Comparison of ENCODE assay signal across 9 cellular contexts in genomic region chr2:226477221-226478120, GRCh38.
A peak's percentile ranks its signal among the peaks of the same experiment; 100 is the strongest.
DNase-seq lines count a peak whose midpoint lies in the region; ATAC-seq, FAIRE-seq and TF ChIP-seq lines count a peak whose summit lies in the region.
"Had no signal": no experiment of that assay in that cellular context is flagged by ENCODE, and none has a peak within 500 bp of the region (broad histone marks: within the 10 kb centered on the region; RNA-seq: fewer than 3 reads in every experiment).

No MANE protein-coding gene starts in this region.

- TF ChIP-seq EP300 in gastroesophageal sphincter (IDR thresholded peaks at IDR 0.05) = no peak

- no peaks in the 10 kb centered on the region for H3K4me1 Mint-ChIP-seq in stimulated activated naive CD8-positive, alpha-beta T cell treated with anti-CD3 and anti-CD28 coated beads, Interleukin-15, amount 100 ng/mL, for 72 hours

- H3K27ac ChIP-seq in gastroesophageal sphincter = peak overlapping the region; percentile 0 to 76 (median 57)
- H3K27ac ChIP-seq in osteoblast (ENCODE audit: low read depth, low read length) = peak overlapping the region; percentile 90
- H3K27ac ChIP-seq in uterus = peak overlapping the region; percentile 64 to 79
- H3K27ac ChIP-seq: VCaP had no signal

- H3K27me3 ChIP-seq in gastroesophageal sphincter (no peaks in the 10 kb centered on the region), osteoblast (ENCODE audit: insufficient read depth, low read length) (no peaks in the 10 kb centered on the region), uterus (no peaks in the 10 kb centered on the region)

- peaks cover 26% of the 10 kb centered on the region for H3K27me3 Mint-ChIP-seq in stimulated activated naive CD8-positive, alpha-beta T cell treated with anti-CD3 and anti-CD28 coated beads, Interleukin-15, amount 100 ng/mL, for 72 hours

- ATAC-seq in gastroesophageal sphincter (peak; percentile 57), GM21723 (IDR thresholded peaks at IDR 0.05; ENCODE audit: unreplicated experiment) (no peak)
- no peak for ATAC-seq in stimulated activated naive CD8-positive, alpha-beta T cell treated with anti-CD3 and anti-CD28 coated beads, Interleukin-15, amount 100 ng/mL, for 72 hours

- peaks cover 0 to 6% of the 10 kb centered on the region in 2 donors for H3K9me3 Mint-ChIP-seq in stimulated activated naive CD8-positive, alpha-beta T cell treated with anti-CD3 and anti-CD28 coated beads, Interleukin-15, amount 100 ng/mL, for 72 hours
- H3K9me3 Mint-ChIP-seq: activated T-cell treated with anti-CD3 and anti-CD28 coated beads, Interleukin-2, amount 50 U/mL, for 24 hours had no signal

- FAIRE-seq in TTC549 (lab: Jason Lieb, UNC) = peak; percentile 93

- H3K4me3 Mint-ChIP-seq in stimulated activated naive CD8-positive, alpha-beta T cell treated with anti-CD3 and anti-CD28 coated beads, Interleukin-15, amount 100 ng/mL, for 72 hours = no peak overlapping the region
- H3K4me3 Mint-ChIP-seq: activated T-cell treated with anti-CD3 and anti-CD28 coated beads, Interleukin-2, amount 50 U/mL, for 24 hours had no signal

- TF ChIP-seq CTCF in gastroesophageal sphincter (IDR thresholded peaks at IDR 0.05) = no peak
- no peak for TF ChIP-seq CTCF in osteoblast (IDR thresholded peaks at IDR 0.05; ENCODE audit: extremely low read depth, low read depth, low read length)
- TF ChIP-seq CTCF in uterus (IDR thresholded peaks at IDR 0.05) = no peak

- intact Hi-C loops in uterus (cut with DNase I; ENCODE audit: low total_unique reads) = no loop called here

- H3K27ac Mint-ChIP-seq in stimulated activated naive CD8-positive, alpha-beta T cell treated with anti-CD3 and anti-CD28 coated beads, Interleukin-15, amount 100 ng/mL, for 72 hours = no peak overlapping the region
- H3K27ac Mint-ChIP-seq: activated T-cell treated with anti-CD3 and anti-CD28 coated beads, Interleukin-2, amount 50 U/mL, for 24 hours had no signal

- peak overlapping the region; percentile 42 for H3K4me2 ChIP-seq in osteoblast (ENCODE audit: insufficient read depth, low read length)

- H3K9me3 ChIP-seq in gastroesophageal sphincter = peaks cover 0 to 3% (median 0%) of the 10 kb centered on the region in 3 donors
- H3K9me3 ChIP-seq in osteoblast (ENCODE audit: low read depth, low read length) = no peaks in the 10 kb centered on the region
- H3K9me3 ChIP-seq in uterus = no peaks in the 10 kb centered on the region

- H3K4me1 ChIP-seq in gastroesophageal sphincter (peaks cover 0 to 29% (median 9%) of the 10 kb centered on the region in 3 donors), osteoblast (ENCODE audit: insufficient read depth, low read length) (peaks cover 37% of the 10 kb centered on the region), uterus (peaks cover 0 to 10% of the 10 kb centered on the region in 2 donors)

- H3K4me3 ChIP-seq in gastroesophageal sphincter (no peak overlapping the region), osteoblast (ENCODE audit: insufficient read depth, low read length) (no peak overlapping the region), uterus (no peak overlapping the region)

- peak overlapping the region; percentile 77 for H2AFZ ChIP-seq in osteoblast (ENCODE audit: low read length)

- no peaks in the 10 kb centered on the region for H4K20me1 ChIP-seq in osteoblast (ENCODE audit: insufficient read depth, low read length)

- H3K36me3 ChIP-seq in gastroesophageal sphincter (no peaks in the 10 kb centered on the region), osteoblast (ENCODE audit: insufficient read depth, low read length) (no peaks in the 10 kb centered on the region), uterus (no peaks in the 10 kb centered on the region)

- no peak for TF ChIP-seq POLR2A in gastroesophageal sphincter (IDR thresholded peaks at IDR 0.05)
- TF ChIP-seq POLR2A in uterus (IDR thresholded peaks at IDR 0.05) = no peak

- WGBS in gastroesophageal sphincter (ENCODE audit: low coverage in 1 of 2), 2 donors = 57 to 65% methylated on average over 10 of the region's 10 CpGs

- no peaks in the 10 kb centered on the region for H3K79me2 ChIP-seq in osteoblast (ENCODE audit: insufficient read depth, low read length)

- DNase-seq in osteoblast (ENCODE audit: insufficient read length, low spot score, missing footprints) (no peak), uterus (peak in 1 of 2 donors; percentile 22), NCI-H774 (lab: John Stamatoyannopoulos, UW) (no peak)
- DNase-seq in stimulated activated naive CD8-positive, alpha-beta T cell treated with anti-CD3 and anti-CD28 coated beads, Interleukin-15, amount 100 ng/mL, for 72 hours = no peak
- DNase-seq: activated T-cell treated with anti-CD3 and anti-CD28 coated beads, Interleukin-2, amount 50 U/mL, for 24 hours had no signal
